Comparison of ENCODE assay signal across 8 cellular contexts in genomic region chr9:4970970-4971641, GRCh38. TPM values are rescaled to one million over a fixed set of nuclear protein-coding genes. Genes with fewer than 3 reads are reported as not detected.
A peak's percentile ranks its signal among the peaks of the same experiment; 100 is the strongest.
DNase-seq lines count a peak whose midpoint lies in the region; ATAC-seq and TF ChIP-seq lines count a peak whose summit lies in the region.

No MANE protein-coding gene starts in this region.

- no peaks in the 10 kb centered on the region for H3F3A ChIP-seq in PC-9 (ENCODE audit: insufficient read depth, low read depth)

- no peaks in the 10 kb centered on the region for H4K20me1 ChIP-seq in PC-9 (ENCODE audit: insufficient read depth)

- no peak overlapping the region for H3K4me3 ChIP-seq in PC-9

- POLR2A ChIA-PET in PC-9 (lab: Charles Lee; ENCODE audit: unreplicated experiment), result no interaction called here

- no peaks in the 10 kb centered on the region for H3K27me3 ChIP-seq in PC-9 (ENCODE audit: insufficient read depth, low read depth)

- intact Hi-C loops in PC-9 (cut with micrococcal nuclease; ENCODE audit: unreplicated experiment), result no loop called here

- H3K27ac ChIP-seq in PC-9, result no peak overlapping the region

- H3K4me2 ChIP-seq in PC-9, result no peak overlapping the region

- H3K79me2 ChIP-seq in PC-9 (ENCODE audit: low read depth), result no peaks in the 10 kb centered on the region

- H3K9me3 ChIP-seq in PC-9 (ENCODE audit: insufficient read depth, low read depth), result no peaks in the 10 kb centered on the region

- CTCF ChIA-PET in PC-9 (lab: Charles Lee), result no interaction called here

- ATAC-seq in HG03175 (IDR thresholded peaks at IDR 0.05; ENCODE audit: unreplicated experiment), result peak; percentile 94

- H3K4me1 ChIP-seq in PC-9 (replicated peaks; ENCODE audit: insufficient read depth), result no peaks in the 10 kb centered on the region

- TF ChIP-seq CTCF in PC-9 (conservative IDR thresholded peaks at IDR 0.05), result no peak

- no peaks in the 10 kb centered on the region for H3K9me2 ChIP-seq in PC-9 (ENCODE audit: insufficient read depth)

- BruUV-seq in PC-9 (replicated peaks; lab: Mats Ljungman, UMichigan), result no TSS peak

- H3K36me3 ChIP-seq in PC-9 (ENCODE audit: low read depth), result no peaks in the 10 kb centered on the region

- DNase-seq in activated gamma-delta T cell treated with Interleukin-2 at 50 U/mL for 16 hours, result peak; percentile 16
- DNase-seq in activated gamma-delta T cell (lab: John Stamatoyannopoulos, UW), result no peak
- peak in 2 of 3 experiments; percentile 33 to 45 for DNase-seq in activated CD8-positive, alpha-beta memory T cell treated with anti-CD3 and anti-CD28 coated beads for 48 hours (ENCODE audit: low read depth in 2 of 3, low spot score in 2 of 3)
- DNase-seq in stimulated activated CD4-positive, alpha-beta T cell treated with anti-CD3 and anti-CD28 coated beads, Interleukin-4, amount 100 ng/mL, for 4 hours, result peak; percentile 68 to 83
- no peak for DNase-seq in PC-9
- DNase-seq in cerebellar cortex (ENCODE audit: low spot score), result no peak
- no peak for DNase-seq in EL

- no peak overlapping the region for H2AFZ ChIP-seq in PC-9

RNA-seq across cellular contexts. Expression of gene JAK2, which starts 14.0 kb away (rescaled TPM):
- total RNA-seq in PC-9 (2021), result 2.7 and 4.9 TPM in 2 replicates

Comparison
In these comparisons a context has a peak if more than half of its experiments do, and no peak if none do; other contexts are left out.
1. DNase-seq: peak in activated gamma-delta T cell treated with Interleukin-2 at 50 U/mL for 16 hours (single experiment), activated CD8-positive, alpha-beta memory T cell treated with anti-CD3 and anti-CD28 coated beads for 48 hours (2 of 3) and stimulated activated CD4-positive, alpha-beta T cell treated with anti-CD3 and anti-CD28 coated beads, Interleukin-4, amount 100 ng/mL, for 4 hours (2 of 2); none in activated gamma-delta T cell (single experiment), PC-9 (0 of 2), cerebellar cortex (single experiment) and EL (single experiment).